ENCODE assay signal across 8 cellular contexts in genomic region chr12:12704593-12705230, GRCh38. TPM values are rescaled to one million over a fixed set of nuclear protein-coding genes. Genes with fewer than 3 reads are reported as not detected.
DNase-seq lines count a peak whose midpoint lies in the region; ATAC-seq and TF ChIP-seq lines count a peak whose summit lies in the region.

No MANE protein-coding gene starts in this region.

- H3K4me3 ChIP-seq in WERI-Rb-1 (ENCODE audit: low read depth, low read length): no peak overlapping the region
- H3K4me3 ChIP-seq in fibroblast of villous mesenchyme (ENCODE audit: low read depth, low read length): no peak overlapping the region
- H3K4me3 ChIP-seq in neutrophil (ENCODE audit: low read depth in 1 of 2, low read length in 1 of 2): no peak overlapping the region

- ATAC-seq in HG03097 (IDR thresholded peaks at IDR 0.05; ENCODE audit: low FRiP score, unreplicated experiment): peak; percentile 61

- no peaks in the 10 kb centered on the region for H3K36me3 ChIP-seq in WERI-Rb-1
- H3K36me3 ChIP-seq in neutrophil: no peaks in the 10 kb centered on the region

- no peaks in the 10 kb centered on the region for H3K27me3 ChIP-seq in WERI-Rb-1 (ENCODE audit: insufficient read depth, low read depth, severe bottlenecking)
- H3K27me3 ChIP-seq in neutrophil: no peaks in the 10 kb centered on the region

- DNase-seq in Ammon's horn (ENCODE audit: low spot score): peak; percentile 94
- DNase-seq in NCI-H2171 treated with DMSO at 0.1 percent for 48 hours (lab: John Stamatoyannopoulos, UW): peak; percentile 76
- DNase-seq in WERI-Rb-1: peak; percentile 67
- DNase-seq in fibroblast of villous mesenchyme (ENCODE audit: low read depth): peak; percentile 95
- no peak for DNase-seq in GOT3 (lab: John Stamatoyannopoulos, UW)

- H3K4me1 ChIP-seq in neutrophil (ENCODE audit: control insufficient read depth in 1 of 2, insufficient read depth in 1 of 2, low read depth in 1 of 2, low read length in 1 of 2): peaks cover 8 to 16% of the 10 kb centered on the region in 2 experiments

- no peaks in the 10 kb centered on the region for H3K9me3 ChIP-seq in WERI-Rb-1 (ENCODE audit: severe bottlenecking)
- no peaks in the 10 kb centered on the region for H3K9me3 ChIP-seq in neutrophil

- no peak overlapping the region for H3K27ac ChIP-seq in WERI-Rb-1
- no peak overlapping the region for H3K27ac ChIP-seq in neutrophil

- TF ChIP-seq CTCF in GM12874 (IDR thresholded peaks at IDR 0.05; ENCODE audit: insufficient read depth, low read depth, low read length) (peak; percentile 80), WERI-Rb-1 (IDR thresholded peaks at IDR 0.05; ENCODE audit: low read depth, low read length) (peak; percentile 85), fibroblast of villous mesenchyme (IDR thresholded peaks at IDR 0.05; ENCODE audit: insufficient read depth, low read depth, low read length) (peak; percentile 99), neutrophil (IDR thresholded peaks at IDR 0.05) (peak; percentile 74)

RNA-seq across cellular contexts. Expression of gene GPR19, which starts 8.7 kb away (rescaled TPM):
- total RNA-seq in fibroblast of villous mesenchyme: under 0.01 and 0.32 TPM in 2 replicates

RNA-seq across cellular contexts. Expression of gene CDKN1B, which starts 12.5 kb away (rescaled TPM):
- total RNA-seq in fibroblast of villous mesenchyme: 53.1 and 56.6 TPM in 2 replicates
